Comparison of ENCODE assay signal across 13 cellular contexts in the genomic region with DNA sequence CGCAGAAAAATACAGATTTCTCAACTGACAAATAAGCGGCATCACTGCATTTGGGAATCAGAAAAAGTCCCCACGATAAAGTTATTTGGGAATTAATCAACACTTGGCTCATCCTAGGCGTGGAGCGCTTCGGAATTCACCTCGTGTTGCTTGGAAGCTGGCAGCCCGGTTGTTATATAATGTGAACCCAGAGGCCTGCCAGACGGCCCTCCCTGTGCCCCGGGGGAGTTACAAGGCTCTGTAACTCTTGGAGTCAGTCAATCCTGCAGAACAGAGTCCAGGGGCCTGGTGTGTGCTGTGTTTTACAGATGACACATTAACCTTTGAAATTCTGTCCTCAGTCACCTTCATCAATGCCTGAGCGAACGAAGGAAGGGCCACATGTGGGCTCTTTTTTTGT.
DNase-seq lines count a peak whose midpoint lies in the region; ATAC-seq and TF ChIP-seq lines count a peak whose summit lies in the region.
"Had no signal": no experiment of that assay in that cellular context is flagged by ENCODE, and none has a peak within 500 bp of the region (broad histone marks: within the 10 kb centered on the region; RNA-seq: fewer than 3 reads in every experiment).

No MANE protein-coding gene starts in this region.

- peak overlapping the region; percentile 11 for H3K9ac ChIP-seq in adipocyte (ENCODE audit: low read length)

- H3K27ac Mint-ChIP-seq in mesothelial cell of epicardium: no peak overlapping the region
- H3K27ac Mint-ChIP-seq: activated T-helper 2 cell treated with anti-CD3 and anti-CD28 coated beads, Interferon-gamma antibody, Interleukin-2, Interleukin-4, amounts not matched to agents 10 μg/mL and 5 μg/mL and 100 μg/mL, durations not matched to agents 14 hours and 24 hours and 36 hours had no signal

- H3K9me3 ChIP-seq in adipocyte (ENCODE audit: control insufficient read depth, low read length) (no peaks in the 10 kb centered on the region), heart right ventricle (no peaks in the 10 kb centered on the region), osteoblast (ENCODE audit: low read depth, low read length) (no peaks in the 10 kb centered on the region)
- H3K9me3 ChIP-seq: BLaER1 treated with 17β-estradiol and CSF1 and Interleukin-3, amounts not matched to agents 10 nM and 100 nM; Peyer's patch had no signal

- no peaks in the 10 kb centered on the region for H3K36me3 Mint-ChIP-seq in mesothelial cell of epicardium

- no peaks in the 10 kb centered on the region for H4K20me1 ChIP-seq in osteoblast (ENCODE audit: insufficient read depth, low read length)

- H3K9me3 Mint-ChIP-seq in mesothelial cell of epicardium: peaks cover 4% of the 10 kb centered on the region
- H3K9me3 Mint-ChIP-seq: activated T-helper 2 cell treated with anti-CD3 and anti-CD28 coated beads, Interferon-gamma antibody, Interleukin-2, Interleukin-4, amounts not matched to agents 10 μg/mL and 5 μg/mL and 100 μg/mL, durations not matched to agents 14 hours and 24 hours and 36 hours had no signal

- intact Hi-C loops in heart right ventricle (cut with DNase I): loop anchor here in 3 of 10 donors (10.0 kb wide), 3 partner anchors 117 to 207 kb away; no protein-coding TSS in a partner anchor

- H3K36me3 ChIP-seq in adipocyte (ENCODE audit: control insufficient read depth, insufficient read depth, low read length, severe bottlenecking) (no peaks in the 10 kb centered on the region), heart right ventricle (no peaks in the 10 kb centered on the region), osteoblast (ENCODE audit: insufficient read depth, low read length) (no peaks in the 10 kb centered on the region)
- H3K36me3 ChIP-seq: Peyer's patch had no signal

- peaks cover 20% of the 10 kb centered on the region for H3K4me1 Mint-ChIP-seq in mesothelial cell of epicardium

- H3K27ac ChIP-seq in heart right ventricle (peak overlapping the region in 6 of 10 donors; percentile 8 to 54 (median 24)), osteoblast (ENCODE audit: low read depth, low read length) (peak overlapping the region; percentile 57)

- H3K4me2 ChIP-seq in osteoblast (ENCODE audit: insufficient read depth, low read length): no peak overlapping the region

- H3K4me1 ChIP-seq in adipocyte (ENCODE audit: control insufficient read depth, insufficient read depth, low read length): peaks cover 46% of the 10 kb centered on the region
- H3K4me1 ChIP-seq in heart right ventricle: peaks cover 0 to 64% (median 42%) of the 10 kb centered on the region in 9 donors
- H3K4me1 ChIP-seq in osteoblast (ENCODE audit: insufficient read depth, low read length): peaks cover 34% of the 10 kb centered on the region

- ATAC-seq in heart right ventricle (peak in 5 of 8 donors; percentile 15 to 56 (median 37)), HG02840 (IDR thresholded peaks at IDR 0.05; ENCODE audit: low FRiP score, unreplicated experiment) (no peak), GM21825 (IDR thresholded peaks at IDR 0.05; ENCODE audit: unreplicated experiment) (no peak)

- no peak overlapping the region for H3K4me3 Mint-ChIP-seq in mesothelial cell of epicardium

- H3K27me3 Mint-ChIP-seq in mesothelial cell of epicardium (ENCODE audit: low read depth): peaks cover 5% of the 10 kb centered on the region

- H3K27me3 ChIP-seq in adipocyte (replicated peaks; ENCODE audit: control insufficient read depth, insufficient read depth, low read length) (no peaks in the 10 kb centered on the region), heart right ventricle (no peaks in the 10 kb centered on the region), osteoblast (ENCODE audit: insufficient read depth, low read length) (no peaks in the 10 kb centered on the region)
- H3K27me3 ChIP-seq: BLaER1 treated with 17β-estradiol and CSF1 and Interleukin-3, amounts not matched to agents 10 nM and 100 nM; Peyer's patch had no signal

- H3K4me3 ChIP-seq in AG10803 (ENCODE audit: low read length) (no peak overlapping the region), adipocyte (ENCODE audit: low read length) (no peak overlapping the region), heart right ventricle (no peak overlapping the region), osteoblast (ENCODE audit: insufficient read depth, low read length) (no peak overlapping the region)
- H3K4me3 ChIP-seq: BLaER1 treated with 17β-estradiol and CSF1 and Interleukin-3, amounts not matched to agents 10 nM and 100 nM; Peyer's patch had no signal

- DNase-seq in AG10803 (ENCODE audit: low read depth): peak; percentile 70
- DNase-seq in adipocyte (ENCODE audit: low read depth): no peak
- peak; percentile 35 to 57 for DNase-seq in heart right ventricle
- DNase-seq in osteoblast (ENCODE audit: insufficient read length, low spot score, missing footprints): no peak
- DNase-seq in mesothelial cell of epicardium (ENCODE audit: low spot score in 2 of 2, unreplicated experiment in 2 of 2): no peak
- no peak for DNase-seq in superior temporal gyrus (ENCODE audit: extremely low spot score)
- DNase-seq: effector CD4-positive, alpha-beta T cell; NCI-H2081 treated with DMSO at 0.1 percent for 48 hours; Peyer's patch had no signal

- no peak for TF ChIP-seq CTCF in AG10803 (conservative IDR thresholded peaks at IDR 0.05; ENCODE audit: low read length)
- TF ChIP-seq CTCF in heart right ventricle (IDR thresholded peaks at IDR 0.05): no peak
- no peak for TF ChIP-seq CTCF in osteoblast (IDR thresholded peaks at IDR 0.05; ENCODE audit: extremely low read depth, low read depth, low read length)
- TF ChIP-seq CTCF in mesothelial cell of epicardium (IDR thresholded peaks at IDR 0.05; ENCODE audit: unreplicated experiment): no peak

- H3K79me2 ChIP-seq in osteoblast (ENCODE audit: insufficient read depth, low read length): peaks cover 15% of the 10 kb centered on the region

- WGBS in heart right ventricle, 2 donors: 40 to 47% methylated on average over 12 of the region's 12 CpGs

- no peak overlapping the region for H2AFZ ChIP-seq in osteoblast (ENCODE audit: low read length)

Comparison
In these comparisons a context has a peak if more than half of its experiments do, and no peak if none do; other contexts are left out.
1. DNase-seq: peak in AG10803 (single experiment) and heart right ventricle (2 of 2); none in adipocyte (single experiment), osteoblast (single experiment), mesothelial cell of epicardium (0 of 2) and superior temporal gyrus (single experiment).
2. ATAC-seq: peak in heart right ventricle (5 of 8); none in HG02840 (single experiment) and GM21825 (single experiment).